In the genomic region with DNA sequence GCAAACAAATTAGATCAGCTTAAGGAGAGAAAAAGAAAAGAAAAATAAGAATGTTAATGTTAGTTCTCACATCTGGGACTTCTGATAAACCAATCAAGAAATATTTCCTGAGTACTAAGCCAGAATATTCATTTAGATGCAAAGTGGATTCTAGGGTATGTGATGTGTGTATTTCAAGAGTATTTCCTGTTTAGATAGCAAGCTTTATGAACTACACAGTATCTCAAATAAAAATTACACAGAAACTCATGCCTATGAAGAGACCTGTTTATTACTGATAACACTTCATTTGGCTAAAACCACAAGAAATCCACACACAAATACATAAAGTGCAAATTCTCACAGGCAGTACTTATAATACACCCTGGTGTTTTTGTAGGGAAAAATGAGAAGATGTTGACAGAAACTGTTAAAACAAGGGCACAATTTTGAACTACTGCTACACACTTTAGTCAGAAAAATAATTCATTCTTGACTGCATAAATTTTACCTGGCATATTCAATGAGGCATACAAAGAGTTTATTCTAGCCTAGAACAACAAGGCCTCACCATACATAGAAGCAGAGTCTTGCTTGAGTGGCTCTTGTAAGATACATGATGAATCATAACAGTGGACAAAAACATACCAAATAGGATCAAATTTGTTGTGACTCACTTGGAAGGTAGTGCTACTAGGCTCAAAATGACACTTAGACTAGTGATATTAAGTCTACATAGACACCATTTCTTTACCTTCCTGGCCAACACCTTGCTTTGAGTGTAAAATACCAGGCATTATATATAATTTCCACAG, we compare ENCODE assay signal across 17 cellular contexts. TPM values are rescaled to one million over a fixed set of nuclear protein-coding genes. Genes with fewer than 3 reads are reported as not detected.
DNase-seq lines count a peak whose midpoint lies in the region; ATAC-seq and TF ChIP-seq lines count a peak whose summit lies in the region.
"Had no signal": no experiment of that assay in that cellular context is flagged by ENCODE, and none has a peak within 500 bp of the region (broad histone marks: within the 10 kb centered on the region; RNA-seq: fewer than 3 reads in every experiment).

No MANE protein-coding gene starts in this region.

- H3K79me2 ChIP-seq in GM23248 (ENCODE audit: insufficient read depth), result no peaks in the 10 kb centered on the region

- H3K36me3 ChIP-seq in GM23248 (ENCODE audit: low read depth), result no peaks in the 10 kb centered on the region
- no peaks in the 10 kb centered on the region for H3K36me3 ChIP-seq in esophagus squamous epithelium

- H4K20me1 ChIP-seq in GM23248 (ENCODE audit: insufficient read depth), result no peaks in the 10 kb centered on the region

- no peak for TF ChIP-seq CTCF in fibroblast of pulmonary artery (IDR thresholded peaks at IDR 0.05; ENCODE audit: low read length, missing control alignments)
- TF ChIP-seq CTCF in esophagus squamous epithelium (IDR thresholded peaks at IDR 0.05), result no peak

- no peaks in the 10 kb centered on the region for H3K27me3 ChIP-seq in GM23248 (replicated peaks; ENCODE audit: insufficient read depth)
- no peaks in the 10 kb centered on the region for H3K27me3 ChIP-seq in esophagus squamous epithelium
- H3K27me3 ChIP-seq: body of pancreas had no signal

- H3K9ac ChIP-seq in GM23248, result no peak overlapping the region

- TF ChIP-seq POLR2A in esophagus squamous epithelium (IDR thresholded peaks at IDR 0.05), result no peak

- H3F3A ChIP-seq in GM23248 (ENCODE audit: insufficient read depth), result peaks cover 4% of the 10 kb centered on the region

- intact Hi-C loops in left ventricle myocardium superior (cut with micrococcal nuclease), result no loop called here
- intact Hi-C loops in esophagus squamous epithelium (cut with DNase I), result no loop called here

- H3K27ac ChIP-seq in GM23248 (peak overlapping the region; percentile 13; the same call in 1 of the 2 replicates), esophagus squamous epithelium (no peak overlapping the region)

- ATAC-seq in left ventricle myocardium superior, result no peak
- no peak for ATAC-seq in GM21390 (IDR thresholded peaks at IDR 0.05; ENCODE audit: unreplicated experiment)
- ATAC-seq: activated T-cell treated with anti-CD3 and anti-CD28 coated beads, Interleukin-2, amount 50 U/mL, for 4 hours; body of pancreas; stimulated activated naive CD8-positive, alpha-beta T cell treated with anti-CD3 and anti-CD28 coated beads, Interleukin-15, Interleukin-2, amounts not matched to agents 100 U/mL and 50 U/mL, for 24 hours had no signal

- in situ Hi-C loops in GM23248 (cut with MboI), result no loop called here

- H3K4me3 ChIP-seq in GM23248, result no peak overlapping the region
- no peak overlapping the region for H3K4me3 ChIP-seq in fibroblast of pulmonary artery (replicated peaks; ENCODE audit: low read depth, low read length)
- H3K4me3 ChIP-seq in esophagus squamous epithelium, result no peak overlapping the region
- H3K4me3 ChIP-seq: body of pancreas had no signal

- H3K4me1 ChIP-seq in GM23248 (ENCODE audit: insufficient read depth), result peaks cover 25% of the 10 kb centered on the region
- H3K4me1 ChIP-seq in esophagus squamous epithelium, result peaks cover 0 to 27% (median 9%) of the 10 kb centered on the region in 3 donors

- no peaks in the 10 kb centered on the region for H3K9me2 ChIP-seq in GM23248 (ENCODE audit: insufficient read depth)

- H3K4me2 ChIP-seq in GM23248 (ENCODE audit: unreplicated experiment), result no peak overlapping the region

- no peaks in the 10 kb centered on the region for H3K9me3 ChIP-seq in GM23248 (ENCODE audit: low read depth)
- H3K9me3 ChIP-seq in esophagus squamous epithelium, result no peaks in the 10 kb centered on the region
- H3K9me3 ChIP-seq: body of pancreas had no signal

- no peak overlapping the region for H2AFZ ChIP-seq in GM23248

- DNase-seq in A172 (ENCODE audit: low spot score) (peak; percentile 50), GM23248 (peak; percentile 83), amniotic epithelial cell (ENCODE audit: low read depth) (peak; percentile 67), fibroblast of pulmonary artery (ENCODE audit: low read depth) (peak; percentile 53), left ventricle myocardium superior (no peak), C1 segment of cervical spinal cord (lab: John Stamatoyannopoulos, UW) (no peak), esophagus squamous epithelium (lab: John Stamatoyannopoulos, UW) (no peak)
- DNase-seq: activated T-cell treated with anti-CD3 and anti-CD28 coated beads, Interleukin-2, amount 50 U/mL, for 4 hours; body of pancreas; immature natural killer cell; NCI-H1436; NCI-H748 treated with DMSO at 0.1 percent for 48 hours; retina; stimulated activated CD4-positive, alpha-beta T cell treated with anti-CD3 and anti-CD28 coated beads, Interleukin-4, amount 100 ng/mL, for 24 hours; stimulated activated naive CD8-positive, alpha-beta T cell treated with anti-CD3 and anti-CD28 coated beads, Interleukin-15, Interleukin-2, amounts not matched to agents 100 U/mL and 50 U/mL, for 24 hours had no signal

RNA-seq across cellular contexts. Expression of gene P4HA3, which starts 18.8 kb away (rescaled TPM):
- 0.48 and 1.5 TPM in 2 replicates for total RNA-seq in A172 (2014; rRNA removed; shearing (Covaris generic))
- 24.3 and 26.4 TPM in 2 replicates for total RNA-seq in GM23248 (2014; rRNA removed; shearing (Covaris generic))
- 30.6 and 34.8 TPM in 2 replicates for polyA plus RNA-seq in GM23248 (2016; fragmentation: Nextera tagmentation; extraction: Ambion mirVana)
- 0.17 TPM for total RNA-seq in left ventricle myocardium superior
- under 1 TPM in 1 of 4 donors, not detected in 3; 0.19 TPM for total RNA-seq in esophagus squamous epithelium
- total RNA-seq: activated T-cell treated with anti-CD3 and anti-CD28 coated beads, Interleukin-2, amount 50 U/mL, for 4 hours; body of pancreas had no signal
- polyA plus RNA-seq: IgD-negative memory B cell, immature natural killer cell had no signal

Comparison
In these comparisons a context has a peak if more than half of its experiments do, and no peak if none do; other contexts are left out.
1. DNase-seq: peak in A172 (single experiment), GM23248 (single experiment), amniotic epithelial cell (single experiment) and fibroblast of pulmonary artery (single experiment); none in left ventricle myocardium superior (single experiment), C1 segment of cervical spinal cord (0 of 14) and esophagus squamous epithelium (single experiment).
2. RNA of gene P4HA3, which starts 18.8 kb away (total RNA-seq): 24.3 to 26.4 TPM in GM23248; 0.48 to 1.5 TPM in A172, 0.17 TPM in left ventricle myocardium superior (single experiment) and 0.19 TPM in esophagus squamous epithelium; every median in the first group is over 10 times any median in the second.